Comparison of ENCODE assay signal across 2 cellular contexts in the genomic region with DNA sequence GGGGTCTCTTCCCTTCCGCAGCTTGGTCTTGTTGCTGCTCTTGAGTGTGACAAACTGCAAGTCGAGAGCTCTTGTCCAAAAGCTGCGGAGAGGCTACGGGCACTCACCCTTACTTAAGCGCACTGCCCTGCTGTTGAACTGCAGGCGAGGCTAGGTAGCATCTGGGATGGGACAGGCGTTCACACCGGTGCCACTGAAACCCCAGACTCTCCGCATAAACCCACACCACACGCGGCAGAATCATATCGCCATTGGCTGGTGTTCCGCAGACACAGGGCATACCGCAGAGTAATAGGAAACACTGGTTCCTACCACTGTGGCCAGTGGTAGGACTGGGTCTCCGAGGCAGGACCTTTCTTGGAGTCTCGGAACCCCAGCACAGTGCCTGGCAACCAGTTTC.
TF ChIP-seq lines count a peak whose summit lies in the region.

No MANE protein-coding gene starts in this region.

TF ChIP-seq in SK-N-SH, 30 proteins besides CTCF, POLR2A, EP300 and RAD21 (continued from another document):
- TF ChIP-seq, protein P1, sequence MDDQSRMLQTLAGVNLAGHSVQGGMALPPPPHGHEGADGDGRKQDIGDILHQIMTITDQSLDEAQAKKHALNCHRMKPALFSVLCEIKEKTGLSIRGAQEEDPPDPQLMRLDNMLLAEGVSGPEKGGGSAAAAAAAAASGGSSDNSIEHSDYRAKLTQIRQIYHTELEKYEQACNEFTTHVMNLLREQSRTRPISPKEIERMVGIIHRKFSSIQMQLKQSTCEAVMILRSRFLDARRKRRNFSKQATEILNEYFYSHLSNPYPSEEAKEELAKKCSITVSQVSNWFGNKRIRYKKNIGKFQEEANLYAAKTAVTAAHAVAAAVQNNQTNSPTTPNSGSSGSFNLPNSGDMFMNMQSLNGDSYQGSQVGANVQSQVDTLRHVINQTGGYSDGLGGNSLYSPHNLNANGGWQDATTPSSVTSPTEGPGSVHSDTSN (IDR thresholded peaks at IDR 0.05), result no peak
- TF ChIP-seq TCF12 (IDR thresholded peaks at IDR 0.05), result no peak
- TF ChIP-seq FOXJ3 (CRISPR knock-in tag; IDR thresholded peaks at IDR 0.05), result no peak

TF ChIP-seq in SK-N-SH treated with all-trans-retinoic acid at 6 μM for 48 hours, 23 proteins besides CTCF, POLR2A, EP300 and RAD21 (continued from another document):
- TF ChIP-seq, protein P2, sequence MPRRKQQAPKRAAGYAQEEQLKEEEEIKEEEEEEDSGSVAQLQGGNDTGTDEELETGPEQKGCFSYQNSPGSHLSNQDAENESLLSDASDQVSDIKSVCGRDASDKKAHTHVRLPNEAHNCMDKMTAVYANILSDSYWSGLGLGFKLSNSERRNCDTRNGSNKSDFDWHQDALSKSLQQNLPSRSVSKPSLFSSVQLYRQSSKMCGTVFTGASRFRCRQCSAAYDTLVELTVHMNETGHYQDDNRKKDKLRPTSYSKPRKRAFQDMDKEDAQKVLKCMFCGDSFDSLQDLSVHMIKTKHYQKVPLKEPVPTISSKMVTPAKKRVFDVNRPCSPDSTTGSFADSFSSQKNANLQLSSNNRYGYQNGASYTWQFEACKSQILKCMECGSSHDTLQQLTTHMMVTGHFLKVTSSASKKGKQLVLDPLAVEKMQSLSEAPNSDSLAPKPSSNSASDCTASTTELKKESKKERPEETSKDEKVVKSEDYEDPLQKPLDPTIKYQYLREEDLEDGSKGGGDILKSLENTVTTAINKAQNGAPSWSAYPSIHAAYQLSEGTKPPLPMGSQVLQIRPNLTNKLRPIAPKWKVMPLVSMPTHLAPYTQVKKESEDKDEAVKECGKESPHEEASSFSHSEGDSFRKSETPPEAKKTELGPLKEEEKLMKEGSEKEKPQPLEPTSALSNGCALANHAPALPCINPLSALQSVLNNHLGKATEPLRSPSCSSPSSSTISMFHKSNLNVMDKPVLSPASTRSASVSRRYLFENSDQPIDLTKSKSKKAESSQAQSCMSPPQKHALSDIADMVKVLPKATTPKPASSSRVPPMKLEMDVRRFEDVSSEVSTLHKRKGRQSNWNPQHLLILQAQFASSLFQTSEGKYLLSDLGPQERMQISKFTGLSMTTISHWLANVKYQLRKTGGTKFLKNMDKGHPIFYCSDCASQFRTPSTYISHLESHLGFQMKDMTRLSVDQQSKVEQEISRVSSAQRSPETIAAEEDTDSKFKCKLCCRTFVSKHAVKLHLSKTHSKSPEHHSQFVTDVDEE (CRISPR knock-in tag; IDR thresholded peaks at IDR 0.05), result no peak
- TF ChIP-seq ZNF565 (CRISPR knock-in tag; conservative IDR thresholded peaks at IDR 0.05; ENCODE audit: low read depth) (no peak), RARB (CRISPR knock-in tag; IDR thresholded peaks at IDR 0.05) (no peak), SNAI2 (CRISPR knock-in tag; IDR thresholded peaks at IDR 0.05) (no peak)
- TF ChIP-seq, protein P3, sequence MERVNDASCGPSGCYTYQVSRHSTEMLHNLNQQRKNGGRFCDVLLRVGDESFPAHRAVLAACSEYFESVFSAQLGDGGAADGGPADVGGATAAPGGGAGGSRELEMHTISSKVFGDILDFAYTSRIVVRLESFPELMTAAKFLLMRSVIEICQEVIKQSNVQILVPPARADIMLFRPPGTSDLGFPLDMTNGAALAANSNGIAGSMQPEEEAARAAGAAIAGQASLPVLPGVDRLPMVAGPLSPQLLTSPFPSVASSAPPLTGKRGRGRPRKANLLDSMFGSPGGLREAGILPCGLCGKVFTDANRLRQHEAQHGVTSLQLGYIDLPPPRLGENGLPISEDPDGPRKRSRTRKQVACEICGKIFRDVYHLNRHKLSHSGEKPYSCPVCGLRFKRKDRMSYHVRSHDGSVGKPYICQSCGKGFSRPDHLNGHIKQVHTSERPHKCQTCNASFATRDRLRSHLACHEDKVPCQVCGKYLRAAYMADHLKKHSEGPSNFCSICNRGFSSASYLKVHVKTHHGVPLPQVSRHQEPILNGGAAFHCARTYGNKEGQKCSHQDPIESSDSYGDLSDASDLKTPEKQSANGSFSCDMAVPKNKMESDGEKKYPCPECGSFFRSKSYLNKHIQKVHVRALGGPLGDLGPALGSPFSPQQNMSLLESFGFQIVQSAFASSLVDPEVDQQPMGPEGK (CRISPR knock-in tag; IDR thresholded peaks at IDR 0.05; ENCODE audit: borderline replicate concordance), result no peak
